In the genomic region with DNA sequence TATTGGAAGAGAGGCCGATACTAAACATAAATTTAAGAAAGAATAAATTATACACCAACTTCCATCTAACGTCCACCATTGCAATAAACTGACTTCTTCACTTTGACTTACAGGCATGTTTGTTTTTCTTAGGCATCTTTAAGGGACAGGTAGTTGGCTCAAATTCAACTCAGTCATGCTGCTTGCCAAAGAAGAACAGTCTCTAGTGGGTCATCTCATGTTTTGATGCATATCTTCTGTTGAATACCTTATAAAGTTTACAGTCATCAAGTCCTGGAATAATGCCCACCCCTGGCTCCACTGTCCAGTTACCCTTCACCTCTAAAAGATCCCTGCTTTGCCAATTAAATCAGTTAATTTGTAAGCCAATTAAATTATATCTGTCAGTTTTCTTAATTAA, we compare ENCODE assay signal across 21 cellular contexts.
"Had no signal": no experiment of that assay in that cellular context is flagged by ENCODE, and none has a peak within 500 bp of the region (broad histone marks: within the 10 kb centered on the region; RNA-seq: fewer than 3 reads in every experiment).

No MANE protein-coding gene starts in this region.

- H3K4me3 Mint-ChIP-seq: IgD-negative memory B cell, T-helper 17 cell had no signal

- DNase-seq: Kasumi-1; MM.1S; NCI-H1092 treated with DMSO at 0.1 percent for 48 hours; NCI-H1436; NCI-H187; NCI-H2029; NCI-H2081 treated with DMSO at 0.1 percent for 48 hours; NCI-H2171; NCI-H2227 treated with DMSO at 0.1 percent for 48 hours; NCI-H524; NCI-H526 treated with DMSO at 0.1 percent for 48 hours; NCI-H774; NK-92 treated with Interleukin-12 subunit alpha and Interleukin-12 subunit beta, amount 100 ng/mL, for 24 hours; PC-9; Peyer's patch; SHP77 treated with DMSO at 0.1 percent for 48 hours; SJCRH30; T-helper 1 cell; T-helper 17 cell had no signal

- H3K27ac Mint-ChIP-seq: IgD-negative memory B cell, T-helper 17 cell had no signal

- H3K4me3 ChIP-seq: K562, PC-9, Peyer's patch, SJCRH30 had no signal

- H3K4me1 Mint-ChIP-seq: IgD-negative memory B cell, T-helper 17 cell had no signal

- H3K36me3 Mint-ChIP-seq: IgD-negative memory B cell had no signal

- H3K27me3 Mint-ChIP-seq: IgD-negative memory B cell, T-helper 17 cell had no signal
